1 cellular context compared by ENCODE assay signal in genomic region chr22:21022955-21023614, GRCh38.
TF ChIP-seq lines count a peak whose summit lies in the region.

No MANE protein-coding gene starts in this region.

TF ChIP-seq in HCT116, 20 proteins besides CTCF, POLR2A, EP300 and RAD21:
- TF ChIP-seq TCF7L2 (IDR thresholded peaks at IDR 0.05; ENCODE audit: borderline replicate concordance, extremely low read depth, insufficient read depth, insufficient read length), result no peak
- TF ChIP-seq JUND (IDR thresholded peaks at IDR 0.05), result no peak
- TF ChIP-seq SP1 (IDR thresholded peaks at IDR 0.05; ENCODE audit: low read depth), result no peak
- TF ChIP-seq, protein P1, sequence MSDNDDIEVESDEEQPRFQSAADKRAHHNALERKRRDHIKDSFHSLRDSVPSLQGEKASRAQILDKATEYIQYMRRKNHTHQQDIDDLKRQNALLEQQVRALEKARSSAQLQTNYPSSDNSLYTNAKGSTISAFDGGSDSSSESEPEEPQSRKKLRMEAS (IDR thresholded peaks at IDR 0.05), result no peak
- TF ChIP-seq, protein P2, sequence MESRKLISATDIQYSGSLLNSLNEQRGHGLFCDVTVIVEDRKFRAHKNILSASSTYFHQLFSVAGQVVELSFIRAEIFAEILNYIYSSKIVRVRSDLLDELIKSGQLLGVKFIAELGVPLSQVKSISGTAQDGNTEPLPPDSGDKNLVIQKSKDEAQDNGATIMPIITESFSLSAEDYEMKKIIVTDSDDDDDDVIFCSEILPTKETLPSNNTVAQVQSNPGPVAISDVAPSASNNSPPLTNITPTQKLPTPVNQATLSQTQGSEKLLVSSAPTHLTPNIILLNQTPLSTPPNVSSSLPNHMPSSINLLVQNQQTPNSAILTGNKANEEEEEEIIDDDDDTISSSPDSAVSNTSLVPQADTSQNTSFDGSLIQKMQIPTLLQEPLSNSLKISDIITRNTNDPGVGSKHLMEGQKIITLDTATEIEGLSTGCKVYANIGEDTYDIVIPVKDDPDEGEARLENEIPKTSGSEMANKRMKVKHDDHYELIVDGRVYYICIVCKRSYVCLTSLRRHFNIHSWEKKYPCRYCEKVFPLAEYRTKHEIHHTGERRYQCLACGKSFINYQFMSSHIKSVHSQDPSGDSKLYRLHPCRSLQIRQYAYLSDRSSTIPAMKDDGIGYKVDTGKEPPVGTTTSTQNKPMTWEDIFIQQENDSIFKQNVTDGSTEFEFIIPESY (IDR thresholded peaks at IDR 0.05; ENCODE audit: extremely low read depth, insufficient replicate concordance, low read length), result no peak
- no peak for TF ChIP-seq ELF1 (IDR thresholded peaks at IDR 0.05; ENCODE audit: borderline replicate concordance, low read depth)
- TF ChIP-seq EZH2 (IDR thresholded peaks at IDR 0.05), result no peak
- TF ChIP-seq SRF (IDR thresholded peaks at IDR 0.05; ENCODE audit: low read depth), result no peak
- no peak for TF ChIP-seq REST (IDR thresholded peaks at IDR 0.05; ENCODE audit: low read depth)
